In genomic region chr12:89167986-89168385, GRCh38 we compare ENCODE assay signal across 27 cellular contexts.
DNase-seq lines count a peak whose midpoint lies in the region; ATAC-seq, FAIRE-seq and TF ChIP-seq lines count a peak whose summit lies in the region.
"Had no signal": no experiment of that assay in that cellular context is flagged by ENCODE, and none has a peak within 500 bp of the region (broad histone marks: within the 10 kb centered on the region; RNA-seq: fewer than 3 reads in every experiment).

No MANE protein-coding gene starts in this region.

- no peaks in the 10 kb centered on the region for H3F3A ChIP-seq in neural progenitor cell (ENCODE audit: low read depth)

- dilution Hi-C loops in mammary epithelial cell (cut with HindIII; ENCODE audit: low sequenced_read_pairs) = loop anchor here (5.0 kb wide), 1 partner anchor 59 kb away; no protein-coding TSS in a partner anchor

- H3K4me3 Mint-ChIP-seq in MCF 10A (ENCODE audit: unreplicated experiment) (no peak overlapping the region), neural progenitor cell (no peak overlapping the region), glutamatergic neuron (ENCODE audit: unreplicated experiment) (no peak overlapping the region)

- H3K9me3 Mint-ChIP-seq in MCF 10A (ENCODE audit: unreplicated experiment) = peaks cover 8% of the 10 kb centered on the region
- peaks cover 10% of the 10 kb centered on the region for H3K9me3 Mint-ChIP-seq in neural progenitor cell
- H3K9me3 Mint-ChIP-seq in glutamatergic neuron (ENCODE audit: unreplicated experiment) = peaks cover 1% of the 10 kb centered on the region

- H3K27ac ChIP-seq in mammary epithelial cell (ENCODE audit: insufficient read depth, low read depth, low read length) (no peak overlapping the region), HepG2 (ENCODE audit: extremely low read length, insufficient read depth, low read length) (no peak overlapping the region), neural progenitor cell (peak overlapping the region; percentile 50), spleen (peak overlapping the region in 6 of 8 donors; percentile 1 to 90 (median 70))
- H3K27ac ChIP-seq: 22Rv1, GM23248, SK-N-MC had no signal

- H3K27me3 Mint-ChIP-seq in MCF 10A (ENCODE audit: insufficient read depth, unreplicated experiment) (no peaks in the 10 kb centered on the region), neural progenitor cell (ENCODE audit: insufficient read depth, low read depth) (peaks cover under 1% of the 10 kb centered on the region), glutamatergic neuron (ENCODE audit: unreplicated experiment) (no peaks in the 10 kb centered on the region)
- H3K27me3 Mint-ChIP-seq: CD4-positive, CD25-positive, alpha-beta regulatory T cell had no signal

- peak overlapping the region; percentile 70 for H3K27ac Mint-ChIP-seq in MCF 10A (ENCODE audit: low read depth, unreplicated experiment)
- H3K27ac Mint-ChIP-seq in neural progenitor cell = no peak overlapping the region
- no peak overlapping the region for H3K27ac Mint-ChIP-seq in glutamatergic neuron (ENCODE audit: unreplicated experiment)
- H3K27ac Mint-ChIP-seq: CD4-positive, CD25-positive, alpha-beta regulatory T cell had no signal

- no peak for FAIRE-seq in HepG2 (lab: Jason Lieb, UNC)
- FAIRE-seq: GM18507, RCC 7860 had no signal

- POLR2A ChIA-PET in MCF 10A (lab: Yijun Ruan, JAX) = interaction anchor here (0.9 to 1.2 kb wide), 4 partner anchors 12 to 180 kb away, joined by 3 to 7 read pairs (median 4); no protein-coding TSS in a partner anchor
- POLR2A ChIA-PET in HepG2 (lab: Yijun Ruan, JAX) = no interaction called here

- no peak overlapping the region for H3K9ac ChIP-seq in mammary epithelial cell (ENCODE audit: insufficient read depth, low read length)
- H3K9ac ChIP-seq in HepG2 (ENCODE audit: insufficient read depth, low read depth, low read length) = no peak overlapping the region
- H3K9ac ChIP-seq in neural progenitor cell = no peak overlapping the region
- H3K9ac ChIP-seq: GM23248 had no signal

- no peak for TF ChIP-seq RAD21 in HepG2 (CRISPR knock-in tag; IDR thresholded peaks at IDR 0.05)

- peaks cover 16% of the 10 kb centered on the region for H3K4me1 Mint-ChIP-seq in MCF 10A (ENCODE audit: insufficient read depth, unreplicated experiment)
- H3K4me1 Mint-ChIP-seq in neural progenitor cell = peaks cover 7% of the 10 kb centered on the region
- no peaks in the 10 kb centered on the region for H3K4me1 Mint-ChIP-seq in glutamatergic neuron (ENCODE audit: low read depth, unreplicated experiment)

- H3K36me3 ChIP-seq in mammary epithelial cell (ENCODE audit: insufficient read depth, low read length) = no peaks in the 10 kb centered on the region
- no peaks in the 10 kb centered on the region for H3K36me3 ChIP-seq in HepG2 (replicated peaks in 1 of 2; ENCODE audit: control insufficient read depth in 1 of 2, insufficient read depth in 2 of 2, low read length in 2 of 2)
- H3K36me3 ChIP-seq in neural progenitor cell = no peaks in the 10 kb centered on the region
- H3K36me3 ChIP-seq in spleen = no peaks in the 10 kb centered on the region
- H3K36me3 ChIP-seq: BE2C had no signal

- TF ChIP-seq POLR2A in HepG2 (IDR thresholded peaks at IDR 0.05; ENCODE audit: insufficient read depth in 1 of 2, low read depth in 2 of 2, low read length in 2 of 2) (no peak), spleen (IDR thresholded peaks at IDR 0.05) (no peak)

- no peaks in the 10 kb centered on the region for H3K9me3 ChIP-seq in mammary epithelial cell (replicated peaks; ENCODE audit: insufficient read depth, low read length)
- no peaks in the 10 kb centered on the region for H3K9me3 ChIP-seq in HepG2 (ENCODE audit: low read length)
- H3K9me3 ChIP-seq in neural progenitor cell (ENCODE audit: low read depth) = no peaks in the 10 kb centered on the region
- H3K9me3 ChIP-seq in spleen = peaks cover 0 to 11% (median 8%) of the 10 kb centered on the region in 8 donors
- H3K9me3 ChIP-seq: BE2C had no signal

- peaks cover 14% of the 10 kb centered on the region for H3K4me1 ChIP-seq in mammary epithelial cell (ENCODE audit: insufficient read depth, low read length)
- H3K4me1 ChIP-seq in HepG2 (ENCODE audit: insufficient read depth, low read length) = peaks cover 10% of the 10 kb centered on the region
- H3K4me1 ChIP-seq in neural progenitor cell = no peaks in the 10 kb centered on the region
- H3K4me1 ChIP-seq in spleen = peaks cover 11 to 67% (median 41%) of the 10 kb centered on the region in 6 donors
- H3K4me1 ChIP-seq: BE2C had no signal

- H3K79me2 ChIP-seq in mammary epithelial cell (ENCODE audit: insufficient read depth, low read length) = no peaks in the 10 kb centered on the region
- H3K79me2 ChIP-seq in HepG2 (ENCODE audit: insufficient read depth, low read length) = no peaks in the 10 kb centered on the region
- no peaks in the 10 kb centered on the region for H3K79me2 ChIP-seq in neural progenitor cell (ENCODE audit: low read depth)

- H3K4me2 ChIP-seq in mammary epithelial cell (ENCODE audit: insufficient read depth, low read depth, low read length) = no peak overlapping the region
- 0 out of 2 replicates have a peak overlapping the region, but pooled peaks have one; percentile 24 for H3K4me2 ChIP-seq in HepG2 (ENCODE audit: low read depth, low read length)
- no peak overlapping the region for H3K4me2 ChIP-seq in neural progenitor cell

- no peak overlapping the region for H2AFZ ChIP-seq in mammary epithelial cell (ENCODE audit: low read depth, low read length)
- no peak overlapping the region for H2AFZ ChIP-seq in HepG2 (ENCODE audit: low read length)
- peak overlapping the region; percentile 32 for H2AFZ ChIP-seq in neural progenitor cell (replicated peaks)

- in situ Hi-C loops in mammary epithelial cell (cut with MboI; ENCODE audit: low sequenced_read_pairs in 2 of 2) = loop anchor here in 1 of 2 donors (10.0 kb wide), 1 partner anchor 177 kb away; no protein-coding TSS in a partner anchor
- in situ Hi-C loops in HepG2 (cut with HindIII; ENCODE audit: extremely low pct_ligation_motif_present, low pct_unique_long_range_greater_than_20kb) = no loop called here

- H3K4me3 ChIP-seq in mammary epithelial cell (replicated peaks in 1 of 3; ENCODE audit: insufficient read depth in 1 of 3, low read depth in 2 of 3, low read length in 3 of 3) = no peak overlapping the region
- H3K4me3 ChIP-seq in HepG2 (replicated peaks in 1 of 3; ENCODE audit: insufficient read depth in 1 of 3, low read depth in 2 of 3, low read length in 3 of 3) = no peak overlapping the region
- no peak overlapping the region for H3K4me3 ChIP-seq in neural progenitor cell
- H3K4me3 ChIP-seq in spleen = peak overlapping the region in 1 of 8 donors; percentile 30
- H3K4me3 ChIP-seq: GM23248, SK-N-MC had no signal

- H4K20me1 ChIP-seq in mammary epithelial cell (ENCODE audit: insufficient read depth, low read length) = no peaks in the 10 kb centered on the region
- no peaks in the 10 kb centered on the region for H4K20me1 ChIP-seq in HepG2 (ENCODE audit: insufficient read depth, low read length)
- no peaks in the 10 kb centered on the region for H4K20me1 ChIP-seq in neural progenitor cell (ENCODE audit: low read depth)

- no peaks in the 10 kb centered on the region for H3K36me3 Mint-ChIP-seq in MCF 10A (ENCODE audit: insufficient read depth, unreplicated experiment)
- no peaks in the 10 kb centered on the region for H3K36me3 Mint-ChIP-seq in neural progenitor cell
- no peaks in the 10 kb centered on the region for H3K36me3 Mint-ChIP-seq in glutamatergic neuron (ENCODE audit: unreplicated experiment)
- H3K36me3 Mint-ChIP-seq: CD4-positive, CD25-positive, alpha-beta regulatory T cell had no signal

- ATAC-seq in HepG2 = no peak

- BruUV-seq in MCF 10A (replicated peaks; lab: Mats Ljungman, UMichigan) (no TSS peak), mammary epithelial cell (replicated peaks; lab: Mats Ljungman, UMichigan) (no TSS peak), HepG2 (replicated peaks; lab: Mats Ljungman, UMichigan) (no TSS peak)

- no peak for TF ChIP-seq CTCF in MCF 10A (IDR thresholded peaks at IDR 0.05; ENCODE audit: unreplicated experiment)
- TF ChIP-seq CTCF in mammary epithelial cell (conservative IDR thresholded peaks at IDR 0.05 in 1 of 2, IDR thresholded peaks at IDR 0.05 in 1 of 2; ENCODE audit: extremely low read depth in 1 of 2, insufficient read depth in 1 of 2, low read depth in 1 of 2, low read length in 2 of 2) = no peak
- no peak for TF ChIP-seq CTCF in HepG2 (CRISPR knock-in tag; IDR thresholded peaks at IDR 0.05)
- no peak for TF ChIP-seq CTCF in neural progenitor cell (IDR thresholded peaks at IDR 0.05)
- TF ChIP-seq CTCF in spleen (IDR thresholded peaks at IDR 0.05 in 8 of 11, conservative IDR thresholded peaks at IDR 0.05 in 3 of 11) = no peak
- no peak for TF ChIP-seq CTCF in glutamatergic neuron (IDR thresholded peaks at IDR 0.05; ENCODE audit: partially characterized antibody, unreplicated experiment)

- DNase-seq in MCF 10A (ENCODE audit: unreplicated experiment) = no peak
- DNase-seq in mammary epithelial cell = no peak
- DNase-seq in HepG2 (ENCODE audit: low spot score) = no peak
- no peak for DNase-seq in neural progenitor cell (ENCODE audit: low spot score)
- no peak for DNase-seq in spleen
- DNase-seq in mucosa of gallbladder (ENCODE audit: low spot score) = no peak
- no peak for DNase-seq in NCI-H69 (lab: John Stamatoyannopoulos, UW)
- no peak for DNase-seq in glutamatergic neuron
- DNase-seq: BE2C; CD4-positive, CD25-positive, alpha-beta regulatory T cell; DMS53; GM23248; H7; Karpas-422; MV-4-11; NCI-H1105; NCI-H1436 treated with DMSO at 0.1 percent for 48 hours; NCI-H187 treated with DMSO at 0.1 percent for 48 hours; NCI-H2171 treated with DMSO at 0.1 percent for 48 hours; NCI-H345; NCI-H510A treated with DMSO at 0.1 percent for 48 hours; NCI-H774; SIG-M5 had no signal

- 94% methylated on average over 3 of the region's 3 CpGs for WGBS in mammary epithelial cell (ENCODE audit: low coverage, missing lambda C conversion rate)
- 10% methylated on average over 3 of the region's 3 CpGs for WGBS in HepG2 (ENCODE audit: low lambda C conversion rate)
- 89 to 92% (median 90%) methylated on average over 3 of the region's 3 CpGs for WGBS in spleen, 5 donors

- intact Hi-C loops in MCF 10A (cut with micrococcal nuclease) (loop anchor here (10.0 kb wide), 1 partner anchor 57 kb away; no protein-coding TSS in a partner anchor), mammary epithelial cell (cut with micrococcal nuclease) (loop anchor here (10.0 kb wide), 1 partner anchor 357 kb away; the partner anchor contains the start of genes GALNT4 and POC1B), HepG2 (cut with micrococcal nuclease; ENCODE audit: unreplicated experiment) (no loop called here), spleen (cut with DNase I; ENCODE audit: low total_unique reads) (loop anchor here (10.0 kb wide), 1 partner anchor 57 kb away; no protein-coding TSS in a partner anchor)

- no peaks in the 10 kb centered on the region for H3K27me3 ChIP-seq in mammary epithelial cell (ENCODE audit: insufficient read depth, low read length)
- H3K27me3 ChIP-seq in HepG2 (ENCODE audit: control insufficient read depth in 1 of 2, insufficient read depth in 2 of 2, low read length in 2 of 2) = no peaks in the 10 kb centered on the region
- no peaks in the 10 kb centered on the region for H3K27me3 ChIP-seq in neural progenitor cell
- no peaks in the 10 kb centered on the region for H3K27me3 ChIP-seq in spleen (replicated peaks in 1 of 7)
- H3K27me3 ChIP-seq: BE2C had no signal

- TF ChIP-seq EP300 in HepG2 (IDR thresholded peaks at IDR 0.05; ENCODE audit: low read depth in 2 of 2, low read length in 2 of 2) = no peak
- no peak for TF ChIP-seq EP300 in HepG2 (CRISPR knock-in tag; IDR thresholded peaks at IDR 0.05; ENCODE audit: borderline replicate concordance)

- CTCF ChIA-PET in MCF 10A (lab: Yijun Ruan, JAX) = interaction anchor here (1.2 kb wide), 1 partner anchor 12 kb away, joined by 3 read pairs; no protein-coding TSS in a partner anchor
- CTCF ChIA-PET in mammary epithelial cell (lab: Charles Lee; ENCODE audit: low non-redundant PET) = no interaction called here
- CTCF ChIA-PET in HepG2 (lab: Yijun Ruan, JAX; ENCODE audit: low intra/inter-chr PET ratio, low total read pairs) = no interaction called here

Comparison
In these comparisons a context has a peak if more than half of its experiments do, and no peak if none do; other contexts are left out.
1. H3K27ac ChIP-seq: peak in neural progenitor cell (single experiment) and spleen (6 of 8); none in mammary epithelial cell (single experiment) and HepG2 (single experiment).